1 cellular context compared by ENCODE assay signal in genomic region chr6:31971993-31972708, GRCh38.
TF ChIP-seq lines count a peak whose summit lies in the region.

TSS of gene DXO (minus strand) at chr6:31972138. CDS start at chr6:31971675, 463 bp downstream.

TF ChIP-seq in HEK293, 187 proteins besides CTCF, POLR2A, EP300 and RAD21 (continued from another document and continues in another):
- TF ChIP-seq TSHZ1 (tag by site-specific recombination; IDR thresholded peaks at IDR 0.05; ENCODE audit: borderline replicate concordance) = peak; percentile 89; the same call in 1 of the 2 replicates
- no peak for TF ChIP-seq ZNF202 (tag by site-specific recombination; IDR thresholded peaks at IDR 0.05; ENCODE audit: borderline replicate concordance)
- TF ChIP-seq, protein P1, sequence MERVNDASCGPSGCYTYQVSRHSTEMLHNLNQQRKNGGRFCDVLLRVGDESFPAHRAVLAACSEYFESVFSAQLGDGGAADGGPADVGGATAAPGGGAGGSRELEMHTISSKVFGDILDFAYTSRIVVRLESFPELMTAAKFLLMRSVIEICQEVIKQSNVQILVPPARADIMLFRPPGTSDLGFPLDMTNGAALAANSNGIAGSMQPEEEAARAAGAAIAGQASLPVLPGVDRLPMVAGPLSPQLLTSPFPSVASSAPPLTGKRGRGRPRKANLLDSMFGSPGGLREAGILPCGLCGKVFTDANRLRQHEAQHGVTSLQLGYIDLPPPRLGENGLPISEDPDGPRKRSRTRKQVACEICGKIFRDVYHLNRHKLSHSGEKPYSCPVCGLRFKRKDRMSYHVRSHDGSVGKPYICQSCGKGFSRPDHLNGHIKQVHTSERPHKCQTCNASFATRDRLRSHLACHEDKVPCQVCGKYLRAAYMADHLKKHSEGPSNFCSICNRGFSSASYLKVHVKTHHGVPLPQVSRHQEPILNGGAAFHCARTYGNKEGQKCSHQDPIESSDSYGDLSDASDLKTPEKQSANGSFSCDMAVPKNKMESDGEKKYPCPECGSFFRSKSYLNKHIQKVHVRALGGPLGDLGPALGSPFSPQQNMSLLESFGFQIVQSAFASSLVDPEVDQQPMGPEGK (tag by site-specific recombination; IDR thresholded peaks at IDR 0.05) = peak; percentile 100
- no peak for TF ChIP-seq ZNF624 (tag by site-specific recombination; IDR thresholded peaks at IDR 0.05)
- TF ChIP-seq ZNF837 (tag by site-specific recombination; IDR thresholded peaks at IDR 0.05) = no peak
- TF ChIP-seq ZNF777 (tag by site-specific recombination; IDR thresholded peaks at IDR 0.05; ENCODE audit: borderline replicate concordance) = peak; percentile 73; the same call in 1 of the 2 replicates
- TF ChIP-seq ZNF768 (tag by site-specific recombination; IDR thresholded peaks at IDR 0.05) = no peak
- TF ChIP-seq SCRT1 (tag by site-specific recombination; IDR thresholded peaks at IDR 0.05; ENCODE audit: borderline replicate concordance) = no peak
- TF ChIP-seq ZNF513 (tag by site-specific recombination; IDR thresholded peaks at IDR 0.05) = no peak
- peak; percentile 90 for TF ChIP-seq KLF16 (tag by site-specific recombination; IDR thresholded peaks at IDR 0.05)
- peak; percentile 94 for TF ChIP-seq INSM2 (tag by site-specific recombination; IDR thresholded peaks at IDR 0.05)
- TF ChIP-seq HOXA7 (CRISPR knock-in tag; IDR thresholded peaks at IDR 0.05; ENCODE audit: borderline replicate concordance) = no peak
- TF ChIP-seq ZNF621 (tag by site-specific recombination; IDR thresholded peaks at IDR 0.05) = no peak
- peak; percentile 94 for TF ChIP-seq ZNF341 (tag by site-specific recombination; IDR thresholded peaks at IDR 0.05; ENCODE audit: low read depth)
- peak; percentile 99 for TF ChIP-seq KLF8 (tag by site-specific recombination; IDR thresholded peaks at IDR 0.05)
- no peak for TF ChIP-seq ZNF16 (tag by site-specific recombination; IDR thresholded peaks at IDR 0.05; ENCODE audit: low read depth)
- TF ChIP-seq MZF1 (tag by site-specific recombination; IDR thresholded peaks at IDR 0.05; ENCODE audit: borderline replicate concordance) = no peak
- TF ChIP-seq MYNN (tag by site-specific recombination; IDR thresholded peaks at IDR 0.05; ENCODE audit: borderline replicate concordance) = peak; percentile 35; the same call in 1 of the 2 replicates
- TF ChIP-seq TCF7L2 (IDR thresholded peaks at IDR 0.05; ENCODE audit: borderline replicate concordance, low read depth, low read length) = no peak
- TF ChIP-seq, protein P2, sequence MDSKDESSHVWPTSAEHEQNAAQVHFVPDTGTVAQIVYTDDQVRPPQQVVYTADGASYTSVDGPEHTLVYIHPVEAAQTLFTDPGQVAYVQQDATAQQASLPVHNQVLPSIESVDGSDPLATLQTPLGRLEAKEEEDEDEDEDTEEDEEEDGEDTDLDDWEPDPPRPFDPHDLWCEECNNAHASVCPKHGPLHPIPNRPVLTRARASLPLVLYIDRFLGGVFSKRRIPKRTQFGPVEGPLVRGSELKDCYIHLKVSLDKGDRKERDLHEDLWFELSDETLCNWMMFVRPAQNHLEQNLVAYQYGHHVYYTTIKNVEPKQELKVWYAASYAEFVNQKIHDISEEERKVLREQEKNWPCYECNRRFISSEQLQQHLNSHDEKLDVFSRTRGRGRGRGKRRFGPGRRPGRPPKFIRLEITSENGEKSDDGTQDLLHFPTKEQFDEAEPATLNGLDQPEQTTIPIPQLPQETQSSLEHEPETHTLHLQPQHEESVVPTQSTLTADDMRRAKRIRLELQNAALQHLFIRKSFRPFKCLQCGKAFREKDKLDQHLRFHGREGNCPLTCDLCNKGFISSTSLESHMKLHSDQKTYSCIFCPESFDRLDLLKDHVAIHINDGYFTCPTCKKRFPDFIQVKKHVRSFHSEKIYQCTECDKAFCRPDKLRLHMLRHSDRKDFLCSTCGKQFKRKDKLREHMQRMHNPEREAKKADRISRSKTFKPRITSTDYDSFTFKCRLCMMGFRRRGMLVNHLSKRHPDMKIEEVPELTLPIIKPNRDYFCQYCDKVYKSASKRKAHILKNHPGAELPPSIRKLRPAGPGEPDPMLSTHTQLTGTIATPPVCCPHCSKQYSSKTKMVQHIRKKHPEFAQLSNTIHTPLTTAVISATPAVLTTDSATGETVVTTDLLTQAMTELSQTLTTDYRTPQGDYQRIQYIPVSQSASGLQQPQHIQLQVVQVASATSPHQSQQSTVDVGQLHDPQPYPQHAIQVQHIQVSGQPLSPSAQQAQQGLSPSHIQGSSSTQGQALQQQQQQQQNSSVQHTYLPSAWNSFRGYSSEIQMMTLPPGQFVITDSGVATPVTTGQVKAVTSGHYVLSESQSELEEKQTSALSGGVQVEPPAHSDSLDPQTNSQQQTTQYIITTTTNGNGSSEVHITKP (tag by site-specific recombination; IDR thresholded peaks at IDR 0.05) = peak; percentile 95
- peak; percentile 98 for TF ChIP-seq ZBTB11 (tag by site-specific recombination; conservative IDR thresholded peaks at IDR 0.05; ENCODE audit: low read depth)
- TF ChIP-seq GFI1B (tag by site-specific recombination; IDR thresholded peaks at IDR 0.05) = no peak
- TF ChIP-seq GLI2 (tag by site-specific recombination; IDR thresholded peaks at IDR 0.05; ENCODE audit: borderline replicate concordance, low read depth) = no peak
- no peak; the same call in 1 of the 2 replicates for TF ChIP-seq ZNF391 (tag by site-specific recombination; IDR thresholded peaks at IDR 0.05; ENCODE audit: borderline replicate concordance, low read depth)
- TF ChIP-seq ZBTB20 (tag by site-specific recombination; IDR thresholded peaks at IDR 0.05) = peak; percentile 92
- peak; percentile 81 for TF ChIP-seq KLF7 (tag by site-specific recombination; IDR thresholded peaks at IDR 0.05; ENCODE audit: borderline replicate concordance)
- no peak for TF ChIP-seq ZNF404 (tag by site-specific recombination; IDR thresholded peaks at IDR 0.05)
- no peak for TF ChIP-seq ZNF311 (tag by site-specific recombination; IDR thresholded peaks at IDR 0.05; ENCODE audit: borderline replicate concordance)
- peak; percentile 22; the same call in 1 of the 2 replicates for TF ChIP-seq ZNF146 (tag by site-specific recombination; IDR thresholded peaks at IDR 0.05)
- TF ChIP-seq ZNF585B (tag by site-specific recombination; IDR thresholded peaks at IDR 0.05) = no peak
- peak; percentile 98 for TF ChIP-seq ZXDB (tag by site-specific recombination; IDR thresholded peaks at IDR 0.05)
- TF ChIP-seq ZNF174 (tag by site-specific recombination; IDR thresholded peaks at IDR 0.05) = no peak
- TF ChIP-seq ZNF518A (tag by site-specific recombination; conservative IDR thresholded peaks at IDR 0.05; ENCODE audit: low read depth) = peak; percentile 73
- TF ChIP-seq ZNF354C (tag by site-specific recombination; IDR thresholded peaks at IDR 0.05; ENCODE audit: borderline replicate concordance, low read depth) = no peak
